Comparison of ENCODE assay signal across 1 cellular context in genomic region chr16:88809068-88809675, GRCh38.
TF ChIP-seq lines count a peak whose summit lies in the region.

No MANE protein-coding gene starts in this region.

TF ChIP-seq in IMR-90, 13 proteins besides CTCF, POLR2A, EP300 and RAD21:
- no peak for TF ChIP-seq MAZ (IDR thresholded peaks at IDR 0.05; ENCODE audit: borderline replicate concordance, low read depth, low read length)
- TF ChIP-seq FOS (IDR thresholded peaks at IDR 0.05; ENCODE audit: low read depth, low read length) = no peak
- TF ChIP-seq CEBPB (IDR thresholded peaks at IDR 0.05; ENCODE audit: low read depth, low read length) = no peak
